In genomic region chr4:167428172-167428571, GRCh38 we compare ENCODE assay signal across 1 cellular context.
TF ChIP-seq lines count a peak whose summit lies in the region.

No MANE protein-coding gene starts in this region.

TF ChIP-seq in HCT116, 20 proteins besides CTCF, POLR2A, EP300 and RAD21 (continued from another document):
- TF ChIP-seq REST (IDR thresholded peaks at IDR 0.05; ENCODE audit: low read depth): no peak
- 0 out of 2 replicates have a peak, but pooled peaks have one; percentile 21 for TF ChIP-seq SIN3A (IDR thresholded peaks at IDR 0.05; ENCODE audit: low read depth)
- peak; percentile 71; the same call in 1 of the 2 replicates for TF ChIP-seq CEBPB (IDR thresholded peaks at IDR 0.05; ENCODE audit: low read depth)
- peak; percentile 57 for TF ChIP-seq SP1 (IDR thresholded peaks at IDR 0.05; ENCODE audit: low read depth)
- no peak for TF ChIP-seq SRF (IDR thresholded peaks at IDR 0.05; ENCODE audit: low read depth)
- TF ChIP-seq ZNF274 (IDR thresholded peaks at IDR 0.05; ENCODE audit: low read depth, low read length): no peak
- TF ChIP-seq EGR1 (IDR thresholded peaks at IDR 0.05; ENCODE audit: low read depth): no peak
- no peak for TF ChIP-seq POLR2AphosphoS5 (IDR thresholded peaks at IDR 0.05; ENCODE audit: low read depth, low read length)
- TF ChIP-seq ZFX (IDR thresholded peaks at IDR 0.05): no peak
- TF ChIP-seq TCF7L2 (IDR thresholded peaks at IDR 0.05; ENCODE audit: borderline replicate concordance, extremely low read depth, insufficient read depth, insufficient read length): peak; percentile 89
- TF ChIP-seq ATF3 (IDR thresholded peaks at IDR 0.05): no peak
- TF ChIP-seq CBX3 (IDR thresholded peaks at IDR 0.05; ENCODE audit: low read depth): peak; percentile 63; the same call in 1 of the 2 replicates
- no peak for TF ChIP-seq EZH2phosphoT487 (IDR thresholded peaks at IDR 0.05; ENCODE audit: borderline replicate concordance)
- no peak for TF ChIP-seq YY1 (IDR thresholded peaks at IDR 0.05; ENCODE audit: extremely low read depth, insufficient replicate concordance, low read depth, low read length)
- no peak for TF ChIP-seq MAX (IDR thresholded peaks at IDR 0.05)
- TF ChIP-seq ZBTB33 (IDR thresholded peaks at IDR 0.05; ENCODE audit: extremely low read depth, insufficient replicate concordance, low read length): no peak
- TF ChIP-seq FOSL1 (IDR thresholded peaks at IDR 0.05; ENCODE audit: low read depth): 0 out of 2 replicates have a peak, but pooled peaks have one; percentile 11
- no peak for TF ChIP-seq EZH2 (IDR thresholded peaks at IDR 0.05)
TF ChIP-seq in HCT116: peak in this region for 7.
